In genomic region chr7:151226875-151227782, GRCh38 we compare ENCODE assay signal across 1 cellular context.
A peak's percentile ranks its signal among the peaks of the same experiment; 100 is the strongest.
TF ChIP-seq lines count a peak whose summit lies in the region.

Gene ABCF2, minus strand, starts transcription at chr7:151227205. Its CDS starts 747 bp downstream, at chr7:151226458.

TF ChIP-seq in K562, 482 proteins besides CTCF, POLR2A, EP300 and RAD21 (continued from another document and continues in another):
- TF ChIP-seq ZBTB1 (CRISPR knock-in tag; IDR thresholded peaks at IDR 0.05; ENCODE audit: borderline replicate concordance, low read depth) (peak; percentile 68; the same call in 1 of the 2 replicates), XRCC4 (IDR thresholded peaks at IDR 0.05; ENCODE audit: extremely low read depth, insufficient read depth, insufficient read length) (no peak), RBFOX2 (IDR thresholded peaks at IDR 0.05; ENCODE audit: low read depth, low read length) (peak; percentile 92), CSDE1 (IDR thresholded peaks at IDR 0.05) (peak in 1 of 2 experiments; percentile 89; a peak in 2 of 4 replicates), ZKSCAN1 (IDR thresholded peaks at IDR 0.05; ENCODE audit: low read depth, low read length) (peak; percentile 68), HBP1 (CRISPR knock-in tag; IDR thresholded peaks at IDR 0.05) (peak; percentile 82; the same call in 1 of the 2 replicates), NBN (IDR thresholded peaks at IDR 0.05; ENCODE audit: low read depth) (no peak; the same call in 1 of the 2 replicates), ZBTB2 (IDR thresholded peaks at IDR 0.05) (peak; percentile 26; the same call in 1 of the 2 replicates), PHF21A (IDR thresholded peaks at IDR 0.05; ENCODE audit: borderline replicate concordance, low read depth) (peak; percentile 20; the same call in 1 of the 2 replicates), ZNF639 (CRISPR knock-in tag; conservative IDR thresholded peaks at IDR 0.05 in 1 of 2, IDR thresholded peaks at IDR 0.05 in 1 of 2) (peak in 1 of 2 experiments; percentile 80; a peak in 2 of 4 replicates), HOMEZ (CRISPR knock-in tag; IDR thresholded peaks at IDR 0.05) (no peak), ZNF77 (CRISPR knock-in tag; IDR thresholded peaks at IDR 0.05) (no peak), BHLHE40 (IDR thresholded peaks at IDR 0.05; ENCODE audit: low read length) (peak; percentile 85), ADNP (tag; IDR thresholded peaks at IDR 0.05) (no peak), MBD2 (IDR thresholded peaks at IDR 0.05; ENCODE audit: borderline replicate concordance, low read depth) (peak; percentile 97), TBL1XR1 (IDR thresholded peaks at IDR 0.05; ENCODE audit: low read length in 2 of 2) (peak; percentile 83 to 84), SMAD3 (CRISPR knock-in tag; conservative IDR thresholded peaks at IDR 0.05) (peak; percentile 42; the same call in 1 of the 2 replicates), POLR2H (tag; IDR thresholded peaks at IDR 0.05; ENCODE audit: low read depth) (no peak), NFATC3 (IDR thresholded peaks at IDR 0.05) (no peak), SREBF2 (CRISPR knock-in tag; IDR thresholded peaks at IDR 0.05) (no peak), HMG20B (CRISPR knock-in tag; IDR thresholded peaks at IDR 0.05) (no peak), ZNF551 (CRISPR knock-in tag; IDR thresholded peaks at IDR 0.05) (no peak), ZNF830 (CRISPR knock-in tag; IDR thresholded peaks at IDR 0.05) (no peak), HIVEP1 (CRISPR knock-in tag; IDR thresholded peaks at IDR 0.05) (no peak; the same call in 1 of the 2 replicates), CBX3 (IDR thresholded peaks at IDR 0.05; ENCODE audit: borderline replicate concordance in 1 of 2, low read length in 2 of 2) (peak in 1 of 2 experiments; percentile 45; a peak in 1 of 3 replicates), MYNN (IDR thresholded peaks at IDR 0.05) (no peak), MYNN (CRISPR knock-in tag; IDR thresholded peaks at IDR 0.05) (no peak), ZNF592 (IDR thresholded peaks at IDR 0.05) (peak; percentile 58; the same call in 1 of the 2 replicates), ZNF766 (CRISPR knock-in tag; conservative IDR thresholded peaks at IDR 0.05) (peak; percentile 89), SRF (CRISPR knock-in tag; IDR thresholded peaks at IDR 0.05) (no peak; a peak in 1 of 4 replicates), FOXP4 (CRISPR knock-in tag; IDR thresholded peaks at IDR 0.05; ENCODE audit: borderline replicate concordance) (no peak), ZBTB12 (CRISPR knock-in tag; IDR thresholded peaks at IDR 0.05) (peak; percentile 99), GTF2A2 (tag; IDR thresholded peaks at IDR 0.05) (no peak), SREBF1 (IDR thresholded peaks at IDR 0.05; ENCODE audit: borderline replicate concordance, low read depth, low read length) (peak; percentile 21; the same call in 1 of the 2 replicates), ZFPM2 (CRISPR knock-in tag; IDR thresholded peaks at IDR 0.05) (no peak), NKRF (IDR thresholded peaks at IDR 0.05; ENCODE audit: borderline replicate concordance) (peak; percentile 99), FOS (IDR thresholded peaks at IDR 0.05; ENCODE audit: extremely low read depth, insufficient read length) (peak; percentile 71), PKNOX1 (IDR thresholded peaks at IDR 0.05) (peak; percentile 84), MAZ (CRISPR knock-in tag; conservative IDR thresholded peaks at IDR 0.05 in 1 of 2, IDR thresholded peaks at IDR 0.05 in 1 of 2) (peak; percentile 95; a peak in 3 of 4 replicates), ZBTB5 (IDR thresholded peaks at IDR 0.05) (no peak), SLC30A9 (CRISPR knock-in tag; IDR thresholded peaks at IDR 0.05) (no peak), PTTG1 (tag; IDR thresholded peaks at IDR 0.05; ENCODE audit: low read depth) (no peak), KDM1A (IDR thresholded peaks at IDR 0.05) (no peak), MAFF (IDR thresholded peaks at IDR 0.05; ENCODE audit: low read length) (no peak), ZEB2 (IDR thresholded peaks at IDR 0.05) (no peak), HNRNPH1 (optimal IDR thresholded peaks at IDR 0.05; ENCODE audit: low read depth, low read length) (no peak), NCOA1 (IDR thresholded peaks at IDR 0.05; ENCODE audit: low read depth) (peak; percentile 58), ZNF23 (CRISPR knock-in tag; IDR thresholded peaks at IDR 0.05) (no peak)
